Comparison of ENCODE assay signal across 8 cellular contexts in the genomic region with DNA sequence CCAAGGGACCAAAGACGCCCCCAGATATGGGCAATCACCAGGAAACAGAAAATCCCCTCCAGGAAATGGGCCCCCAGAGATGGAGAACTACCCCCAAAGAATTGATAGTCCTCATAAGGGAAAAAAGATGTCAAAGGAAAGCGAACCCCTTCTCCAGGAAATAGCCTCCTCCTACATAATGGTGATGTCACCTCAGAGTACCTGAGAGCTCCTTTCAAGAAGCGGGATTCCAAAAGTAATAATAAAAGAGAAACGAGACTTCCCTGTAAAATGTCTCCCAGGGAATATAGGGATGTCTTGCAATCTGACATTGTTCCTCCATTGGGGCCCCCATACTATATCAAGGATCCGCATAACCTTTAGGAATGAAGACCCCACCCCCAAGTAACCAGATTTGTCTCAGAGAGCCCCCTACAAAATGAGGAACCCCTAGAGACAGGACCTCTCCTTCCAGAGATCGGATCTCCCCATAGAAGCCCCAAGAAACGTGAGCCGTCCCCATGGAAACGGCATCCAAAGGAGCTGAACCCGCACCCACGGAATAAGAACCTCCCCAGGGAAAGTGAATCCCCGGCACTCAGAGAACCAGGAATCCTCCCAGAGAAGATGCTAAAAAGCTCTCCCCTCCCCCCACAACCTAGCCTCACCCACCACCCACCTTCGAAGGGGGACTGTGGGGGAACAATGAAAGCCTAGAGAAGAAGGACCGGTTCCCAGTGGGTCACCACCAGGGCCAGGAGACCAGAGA. TPM values are rescaled to one million over a fixed set of nuclear protein-coding genes. Genes with fewer than 3 reads are reported as not detected.
DNase-seq lines count a peak whose midpoint lies in the region; ATAC-seq and TF ChIP-seq lines count a peak whose summit lies in the region.

No MANE protein-coding gene starts in this region.

- 0 out of 2 replicates have a peak, but pooled peaks cover 4% of the 10 kb centered on the region for H3K27me3 ChIP-seq in KMS-11 (ENCODE audit: insufficient read depth, low read depth)

- intact Hi-C loops in CD14-positive monocyte (cut with micrococcal nuclease): loop anchor here (2.0 to 10.0 kb wide), 7 partner anchors 25 to 316 kb away; partner anchors contain the start of genes ATG4D (in 1 of the 2), CDC37 (in 1 of the 2), ILF3 (in 1 of the 2) and MRPL4 (in 1 of the 2)

- H3K27ac ChIP-seq in KMS-11: no peak overlapping the region

- H3K27ac Mint-ChIP-seq in CD14-positive monocyte (peak overlapping the region; percentile 93 to 100 (median 98)), chondrocyte (ENCODE audit: unreplicated experiment) (no peak overlapping the region)
- peak overlapping the region; percentile 88 to 99 (median 98) for H3K27ac Mint-ChIP-seq in naive thymus-derived CD8-positive, alpha-beta T cell

- no peaks in the 10 kb centered on the region for H3K9me3 Mint-ChIP-seq in CD14-positive monocyte
- H3K9me3 Mint-ChIP-seq in chondrocyte (ENCODE audit: low read depth): no peaks in the 10 kb centered on the region
- H3K9me3 Mint-ChIP-seq in naive thymus-derived CD8-positive, alpha-beta T cell: no peaks in the 10 kb centered on the region

- H3K36me3 ChIP-seq in KMS-11 (ENCODE audit: insufficient read depth): no peaks in the 10 kb centered on the region

- no peak overlapping the region for H3K4me3 ChIP-seq in KMS-11 (IDR thresholded peaks at IDR 0.05; ENCODE audit: insufficient read depth, low read depth, low read length)

- H3K4me2 ChIP-seq in KMS-11: peak overlapping the region; percentile 72

- peaks cover 8 to 10% of the 10 kb centered on the region in 2 donors for H3K36me3 Mint-ChIP-seq in CD14-positive monocyte
- H3K36me3 Mint-ChIP-seq in chondrocyte (ENCODE audit: low read depth): no peaks in the 10 kb centered on the region
- peaks cover 5 to 7% (median 6%) of the 10 kb centered on the region in 3 donors for H3K36me3 Mint-ChIP-seq in naive thymus-derived CD8-positive, alpha-beta T cell

- DNase-seq in CD14-positive monocyte (ENCODE audit: low spot score) (no peak), chondrocyte (ENCODE audit: low spot score) (no peak), RPMI8226 (no peak)
- peak in 1 of 10 donors; percentile 27 for DNase-seq in naive thymus-derived CD8-positive, alpha-beta T cell

- ATAC-seq in naive thymus-derived CD8-positive, alpha-beta T cell: no peak
- ATAC-seq in GM21381 (IDR thresholded peaks at IDR 0.05; ENCODE audit: unreplicated experiment) (no peak), HG02642 (IDR thresholded peaks at IDR 0.05; ENCODE audit: poor library complexity, unreplicated experiment) (no peak), GM19467 (IDR thresholded peaks at IDR 0.05; ENCODE audit: unreplicated experiment) (no peak)

- H4K20me1 ChIP-seq in KMS-11 (ENCODE audit: insufficient read depth): no peaks in the 10 kb centered on the region

- no peak overlapping the region for H3K9ac ChIP-seq in KMS-11

- POLR2A ChIA-PET in naive thymus-derived CD8-positive, alpha-beta T cell (lab: Charles Lee): interaction anchor here (0.5 to 8.6 kb wide), 16 partner anchors 11 to 761 kb away, joined by 3 to 159 read pairs (median 5); partner anchors contain the start of genes ATG4D and TMED1

- H3K27me3 Mint-ChIP-seq in CD14-positive monocyte (ENCODE audit: low read depth in 3 of 3) (peaks cover 0 to 3% (median 2%) of the 10 kb centered on the region in 3 donors), chondrocyte (ENCODE audit: low read depth) (no peaks in the 10 kb centered on the region)
- no peaks in the 10 kb centered on the region for H3K27me3 Mint-ChIP-seq in naive thymus-derived CD8-positive, alpha-beta T cell

- TF ChIP-seq CTCF in CD14-positive monocyte (IDR thresholded peaks at IDR 0.05): no peak
- TF ChIP-seq CTCF in KMS-11 (conservative IDR thresholded peaks at IDR 0.05; ENCODE audit: low read depth, low read length): no peak
- TF ChIP-seq CTCF in chondrocyte (IDR thresholded peaks at IDR 0.05): no peak

- peak overlapping the region; percentile 92 to 99 for H3K4me3 Mint-ChIP-seq in CD14-positive monocyte
- H3K4me3 Mint-ChIP-seq in chondrocyte (ENCODE audit: unreplicated experiment): peak overlapping the region; percentile 84
- peak overlapping the region; percentile 83 to 100 (median 98) for H3K4me3 Mint-ChIP-seq in naive thymus-derived CD8-positive, alpha-beta T cell

- H3K4me1 ChIP-seq in KMS-11 (ENCODE audit: low read depth, poor library complexity, severe bottlenecking): peaks cover 38% of the 10 kb centered on the region

- H2AFZ ChIP-seq in KMS-11 (ENCODE audit: low read depth): peak overlapping the region; percentile 30; the same call in 1 of the 2 replicates

- peaks cover 17% of the 10 kb centered on the region for H3K79me2 ChIP-seq in KMS-11 (ENCODE audit: insufficient read depth, low read depth)

- H3K4me1 Mint-ChIP-seq in CD14-positive monocyte: peaks cover 42% of the 10 kb centered on the region
- peaks cover 42% of the 10 kb centered on the region for H3K4me1 Mint-ChIP-seq in chondrocyte (ENCODE audit: low read depth)
- H3K4me1 Mint-ChIP-seq in naive thymus-derived CD8-positive, alpha-beta T cell: peaks cover 32 to 57% (median 47%) of the 10 kb centered on the region in 4 donors

RNA-seq across cellular contexts. Expression of gene CDKN2D, which starts 0.9 kb away (rescaled TPM):
- 100 to 1,000 TPM; 115 to 130 TPM for polyA plus RNA-seq in CD14-positive monocyte
- 8.3 to 12.0 TPM (median 10.4 TPM) in 3 replicates for total RNA-seq in chondrocyte
- 10 to 100 TPM; 27.2 to 28.1 TPM for total RNA-seq in naive thymus-derived CD8-positive, alpha-beta T cell
- polyA plus RNA-seq in naive thymus-derived CD8-positive, alpha-beta T cell: 100 to 1,000 TPM in 2 of 3 donors, 10 to 100 TPM in 1; 81.6 to 145 (median 108) TPM

RNA-seq across cellular contexts. Expression of gene KRI1, which starts 2.1 kb away (rescaled TPM):
- polyA plus RNA-seq in CD14-positive monocyte: 1 to 10 TPM; 3.9 to 6.1 TPM
- total RNA-seq in chondrocyte: 14.2 to 16.1 TPM (median 15.4 TPM) in 3 replicates
- total RNA-seq in naive thymus-derived CD8-positive, alpha-beta T cell: 10 to 100 TPM; 57.8 to 68.4 TPM
- polyA plus RNA-seq in naive thymus-derived CD8-positive, alpha-beta T cell: 10 to 100 TPM; 12.8 to 46.9 (median 20.9) TPM

RNA-seq across cellular contexts. Expression of gene AP1M2, which starts 19.2 kb away (rescaled TPM):
- polyA plus RNA-seq in CD14-positive monocyte: under 1 TPM in 1 of 2 donors, not detected in 1; 0.36 TPM
- 0.45 TPM in 1 of 3 replicates, not detected in the others for total RNA-seq in chondrocyte
- total RNA-seq in naive thymus-derived CD8-positive, alpha-beta T cell: not detected
- under 1 TPM in 1 of 3 donors, not detected in 2; 0.25 TPM for polyA plus RNA-seq in naive thymus-derived CD8-positive, alpha-beta T cell

RNA-seq across cellular contexts. Expression of gene ATG4D, which starts 24.2 kb away (rescaled TPM):
- 10 to 100 TPM; 10.7 to 11.9 TPM for polyA plus RNA-seq in CD14-positive monocyte
- 14.8 to 23.2 TPM (median 21.7 TPM) in 3 replicates for total RNA-seq in chondrocyte
- 10 to 100 TPM; 52.0 to 53.4 TPM for total RNA-seq in naive thymus-derived CD8-positive, alpha-beta T cell
- polyA plus RNA-seq in naive thymus-derived CD8-positive, alpha-beta T cell: 10 to 100 TPM in 2 of 3 donors, 1 to 10 TPM in 1; 9.2 to 19.3 (median 12.2) TPM

RNA-seq across cellular contexts. Expression of gene S1PR5, which starts 50.6 kb away (rescaled TPM):
- under 1 TPM; 0.18 to 0.46 TPM for polyA plus RNA-seq in CD14-positive monocyte
- total RNA-seq in chondrocyte: 3.7 to 6.7 TPM (median 6.4 TPM) in 3 replicates
- under 1 TPM; 0.81 to 0.85 TPM for total RNA-seq in naive thymus-derived CD8-positive, alpha-beta T cell
- 10 to 100 TPM in 1 of 3 donors, 1 to 10 TPM in 1, under 1 TPM in 1; 0.99 to 77.2 (median 2.1) TPM for polyA plus RNA-seq in naive thymus-derived CD8-positive, alpha-beta T cell
